In genomic region chr14:94542811-94543449, GRCh38 we compare ENCODE assay signal across 2 cellular contexts.
TF ChIP-seq lines count a peak whose summit lies in the region.

No MANE protein-coding gene starts in this region.

TF ChIP-seq in HEK293, 187 proteins besides CTCF, POLR2A, EP300 and RAD21:
- no peak for TF ChIP-seq ZNF549 (tag by site-specific recombination; IDR thresholded peaks at IDR 0.05)
- no peak for TF ChIP-seq ZSCAN5A (tag by site-specific recombination; IDR thresholded peaks at IDR 0.05)
- peak; percentile 38 for TF ChIP-seq ZIC2 (tag by site-specific recombination; IDR thresholded peaks at IDR 0.05)

TF ChIP-seq in GM12878, 131 proteins besides CTCF, POLR2A, EP300 and RAD21:
- TF ChIP-seq SIN3A (IDR thresholded peaks at IDR 0.05; ENCODE audit: low read depth, low read length) (no peak), TCF12 (IDR thresholded peaks at IDR 0.05; ENCODE audit: low read depth, low read length) (peak; percentile 68; the same call in 1 of the 2 replicates)
TF ChIP-seq in GM12878: peak in this region for 1.
